Comparison of ENCODE assay signal across 24 cellular contexts in the genomic region with DNA sequence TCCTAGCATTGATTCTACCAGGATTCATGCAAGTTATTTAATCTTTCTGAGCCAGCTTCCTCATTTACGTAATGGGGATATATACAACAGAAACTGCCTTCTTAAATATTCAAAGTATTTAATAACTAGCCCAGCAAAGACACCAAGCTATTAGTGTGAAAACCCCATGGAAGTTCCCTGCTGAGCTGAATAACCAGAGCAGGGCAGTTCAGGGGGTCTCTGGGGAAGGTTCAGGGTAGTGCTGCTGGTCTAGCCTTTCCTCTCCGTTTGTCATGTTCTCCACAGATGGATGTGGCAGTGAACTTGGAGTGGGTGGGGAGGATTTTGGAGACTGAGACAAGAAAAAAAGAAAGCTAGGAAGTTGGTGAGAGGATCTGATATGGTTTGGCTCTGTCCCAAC.
"Had no signal": no experiment of that assay in that cellular context is flagged by ENCODE, and none has a peak within 500 bp of the region (broad histone marks: within the 10 kb centered on the region; RNA-seq: fewer than 3 reads in every experiment).

No MANE protein-coding gene starts in this region.

- ATAC-seq: activated CD8-positive, alpha-beta T cell treated with anti-CD3 and anti-CD28 coated beads for 36 hours; activated naive CD8-positive, alpha-beta T cell treated with anti-CD3 and anti-CD28 coated beads, Interleukin-2, amount 50 U/mL, for 24 hours had no signal

- H3K27me3 ChIP-seq: MG63 had no signal

- H3K4me3 ChIP-seq: MG63 had no signal

- DNase-seq: activated CD4-positive, alpha-beta T cell treated with anti-CD3 and anti-CD28 coated beads, Interleukin-2, amount 10 ng/mL, durations not matched to agents 24 days and 14 days; activated CD4-positive, alpha-beta T cell treated with anti-CD3 and anti-CD28 coated beads, Interleukin-2, amount 50 U/mL, for 4 hours; activated CD8-positive, alpha-beta T cell treated with anti-CD3 and anti-CD28 coated beads for 36 hours; activated gamma-delta T cell treated with Interleukin-2 at 50 U/mL for 16 hours; activated naive CD4-positive, alpha-beta T cell treated with anti-CD3 and anti-CD28 coated beads, Interleukin-2, amount 10 ng/mL, durations not matched to agents 7 days and 5 days; activated naive CD8-positive, alpha-beta T cell treated with anti-CD3 and anti-CD28 coated beads, Interleukin-2, amount 50 U/mL, for 24 hours; activated T-cell treated with anti-CD3 and anti-CD28 coated beads, Interleukin-2, amount 50 U/mL, for 24 hours; anterior cingulate cortex; caudate nucleus; cerebellar nuclear complex; Kasumi-1; MG63; NCI-H1048; NCI-H1105 treated with DMSO at 0.1 percent for 48 hours; NCI-H1436; NCI-H1694; NCI-H1930; NCI-H2081 treated with DMSO at 0.1 percent for 48 hours; NCI-H510A; NCI-H526; NCI-H748 treated with DMSO at 0.1 percent for 48 hours; OCI-M1; Right ventricle myocardium superior; T1000 had no signal

- H3K36me3 ChIP-seq: MG63 had no signal

- H3K9me3 ChIP-seq: MG63 had no signal
